ENCODE assay signal across 12 cellular contexts in the genomic region with DNA sequence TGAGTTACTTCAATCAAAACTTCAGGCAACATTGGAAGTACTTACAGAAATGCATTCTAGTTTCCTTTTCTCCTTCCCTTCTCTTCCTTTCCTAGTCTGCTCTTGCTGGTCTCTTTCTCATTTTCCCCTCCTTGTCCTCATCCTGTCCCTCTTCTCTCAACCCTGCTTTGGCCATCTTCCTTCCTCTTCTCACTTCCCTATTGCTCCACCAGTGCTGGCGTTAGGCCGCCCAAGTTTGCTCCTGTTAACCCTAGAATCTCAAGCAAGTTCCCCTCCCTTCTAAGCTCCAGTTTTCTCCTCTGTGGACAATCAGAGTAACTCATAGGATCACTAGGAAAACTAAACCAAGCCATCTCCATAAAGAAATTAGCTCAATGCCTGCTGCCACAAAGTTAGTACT. TPM values are rescaled to one million over a fixed set of nuclear protein-coding genes. Genes with fewer than 3 reads are reported as not detected.
DNase-seq lines count a peak whose midpoint lies in the region; ATAC-seq, FAIRE-seq and TF ChIP-seq lines count a peak whose summit lies in the region.
"Had no signal": no experiment of that assay in that cellular context is flagged by ENCODE, and none has a peak within 500 bp of the region (broad histone marks: within the 10 kb centered on the region; RNA-seq: fewer than 3 reads in every experiment).

No MANE protein-coding gene starts in this region.

- H2AFZ ChIP-seq in K562 (ENCODE audit: low read depth, low read length) = no peak overlapping the region
- no peak overlapping the region for H2AFZ ChIP-seq in neuronal stem cell (ENCODE audit: low read length)

- H3K4me1 Mint-ChIP-seq in CD14-positive monocyte = peaks cover 86% of the 10 kb centered on the region
- peaks cover 23% of the 10 kb centered on the region for H3K4me1 Mint-ChIP-seq in activated T-cell treated with anti-CD3 and anti-CD28 coated beads, Interleukin-2, amount 50 U/mL, for 72 hours (ENCODE audit: low read depth)

- no peak overlapping the region for H3K27ac ChIP-seq in K562 (ENCODE audit: extremely low read depth, low read depth, low read length)
- no peak overlapping the region for H3K27ac ChIP-seq in neuronal stem cell (replicated peaks; ENCODE audit: low read length)
- H3K27ac ChIP-seq: brain microvascular endothelial cell had no signal

- FAIRE-seq in K562 (lab: Jason Lieb, UNC) = no peak

- no peaks in the 10 kb centered on the region for H3K79me1 ChIP-seq in neuronal stem cell (ENCODE audit: low read depth, low read length)

- H2BK15ac ChIP-seq in neuronal stem cell (ENCODE audit: low read length) = no peak overlapping the region

- H3K79me2 ChIP-seq in K562 (ENCODE audit: control insufficient read depth, insufficient read depth, low read length) = no peaks in the 10 kb centered on the region

- in situ Hi-C loops in K562 (cut with MboI) = no loop called here

- no peak overlapping the region for H4K91ac ChIP-seq in neuronal stem cell (ENCODE audit: low read depth, low read length, poor library complexity)

- no peaks in the 10 kb centered on the region for H4K20me1 ChIP-seq in K562 (replicated peaks; ENCODE audit: control insufficient read depth, insufficient read depth, low read length)

- TF ChIP-seq POLR2A in NB4 (IDR thresholded peaks at IDR 0.05; ENCODE audit: extremely low read depth, insufficient read length) (no peak), K562 (conservative IDR thresholded peaks at IDR 0.05) (no peak)

- H3K4me2 ChIP-seq in K562 (ENCODE audit: insufficient read depth, low read length) (no peak overlapping the region), neuronal stem cell (ENCODE audit: insufficient read depth, low read length, poor library complexity, severe bottlenecking) (no peak overlapping the region)

- H3K4me3 ChIP-seq in NB4 (ENCODE audit: low read depth, low read length) (peak overlapping the region; percentile 93), K562 (no peak overlapping the region), mononuclear cell (ENCODE audit: low read length) (peak overlapping the region; percentile 7), neuronal stem cell (ENCODE audit: low read length in 2 of 2) (no peak overlapping the region)
- H3K4me3 ChIP-seq: MG63 had no signal

- TF ChIP-seq EP300 in K562 (IDR thresholded peaks at IDR 0.05; ENCODE audit: low read length) = no peak

- no peak for TF ChIP-seq RAD21 in K562 (CRISPR knock-in tag; conservative IDR thresholded peaks at IDR 0.05 in 1 of 2, IDR thresholded peaks at IDR 0.05 in 1 of 2)

- ATAC-seq in K562 (no peak), GM21786 (IDR thresholded peaks at IDR 0.05; ENCODE audit: unreplicated experiment) (no peak)
- ATAC-seq in activated T-cell treated with anti-CD3 and anti-CD28 coated beads, Interleukin-2, amount 50 U/mL, for 72 hours (replicated peaks in 1 of 2) = no peak
- ATAC-seq: Panc1 had no signal

- DNase-seq in CD14-positive monocyte (ENCODE audit: low spot score) (peak; percentile 80), NB4 (ENCODE audit: low read depth) (peak; percentile 88), K562 (ENCODE audit: extremely low read depth in 1 of 4, low spot score in 3 of 4) (no peak), neuronal stem cell (ENCODE audit: low spot score) (no peak), LoVo (ENCODE audit: low spot score) (no peak)
- DNase-seq in activated T-cell treated with anti-CD3 and anti-CD28 coated beads, Interleukin-2, amount 50 U/mL, for 72 hours = no peak
- DNase-seq: activated CD4-positive, alpha-beta memory T cell treated with anti-CD3 and anti-CD28 coated beads, Interleukin-2, amount 10 ng/mL, durations not matched to agents 7 days and 5 days; brain microvascular endothelial cell; MG63 had no signal

- H2BK5ac ChIP-seq in neuronal stem cell (ENCODE audit: low read length) = no peak overlapping the region

- no peak overlapping the region for H3K18ac ChIP-seq in neuronal stem cell (ENCODE audit: low read length)

- H2AK5ac ChIP-seq in neuronal stem cell (ENCODE audit: low read depth, low read length) = no peak overlapping the region

- no TSS peak for BruUV-seq in K562 (replicated peaks; lab: Mats Ljungman, UMichigan)

- no peak overlapping the region for H2BK12ac ChIP-seq in neuronal stem cell (ENCODE audit: low read length)

- H3K14ac ChIP-seq in neuronal stem cell (ENCODE audit: low read length) = no peak overlapping the region

- CTCF ChIA-PET in K562 (lab: Yijun Ruan, JAX; ENCODE audit: low intra/inter-chr PET ratio) = no interaction called here

- H3K27ac Mint-ChIP-seq in CD14-positive monocyte = peak overlapping the region; percentile 91 to 98 (median 97)
- no peak overlapping the region for H3K27ac Mint-ChIP-seq in activated T-cell treated with anti-CD3 and anti-CD28 coated beads, Interleukin-2, amount 50 U/mL, for 72 hours
- H3K27ac Mint-ChIP-seq: activated CD4-positive, alpha-beta memory T cell treated with anti-CD3 and anti-CD28 coated beads, Interleukin-2, amount 10 ng/mL, durations not matched to agents 7 days and 5 days had no signal

- H3K36me3 ChIP-seq in K562 (ENCODE audit: control insufficient read depth, insufficient read depth, low read length) = no peaks in the 10 kb centered on the region
- no peaks in the 10 kb centered on the region for H3K36me3 ChIP-seq in neuronal stem cell (replicated peaks in 1 of 2; ENCODE audit: control insufficient read depth in 2 of 2, insufficient read depth in 2 of 2, low read length in 2 of 2)
- H3K36me3 ChIP-seq: brain microvascular endothelial cell, MG63 had no signal

- H3K36me3 Mint-ChIP-seq in CD14-positive monocyte = peaks cover 0 to 4% of the 10 kb centered on the region in 2 donors
- H3K36me3 Mint-ChIP-seq in activated T-cell treated with anti-CD3 and anti-CD28 coated beads, Interleukin-2, amount 50 U/mL, for 72 hours (ENCODE audit: insufficient read depth in 2 of 2) = peaks cover 2 to 6% of the 10 kb centered on the region in 2 donors

- H3K9me1 ChIP-seq in K562 (ENCODE audit: control insufficient read depth, insufficient read depth, low read length) = no peaks in the 10 kb centered on the region

- no peak overlapping the region for H2BK120ac ChIP-seq in neuronal stem cell (ENCODE audit: low read depth, low read length)

- no peaks in the 10 kb centered on the region for H3K27me3 ChIP-seq in K562 (ENCODE audit: control insufficient read depth in 2 of 2, insufficient read depth in 2 of 2, low read length in 2 of 2)
- H3K27me3 ChIP-seq in mononuclear cell (ENCODE audit: insufficient read depth, low read length) = no peaks in the 10 kb centered on the region
- no peaks in the 10 kb centered on the region for H3K27me3 ChIP-seq in neuronal stem cell (ENCODE audit: control insufficient read depth in 3 of 3, insufficient read depth in 3 of 3, low read depth in 1 of 3, low read length in 3 of 3)
- H3K27me3 ChIP-seq: brain microvascular endothelial cell, MG63 had no signal

- peaks cover 0 to 3% of the 10 kb centered on the region in 2 experiments; a peak in 3 of 5 replicates for H3K4me1 ChIP-seq in K562 (replicated peaks in 1 of 2; ENCODE audit: control insufficient read depth in 2 of 2, insufficient read depth in 2 of 2, low read length in 2 of 2)
- peaks cover 72% of the 10 kb centered on the region for H3K4me1 ChIP-seq in mononuclear cell (ENCODE audit: insufficient read depth, low read length)
- peaks cover 0 to 2% of the 10 kb centered on the region in 2 donors for H3K4me1 ChIP-seq in neuronal stem cell (ENCODE audit: control insufficient read depth in 2 of 2, insufficient read depth in 1 of 2, low read depth in 1 of 2, low read length in 2 of 2)

- intact Hi-C loops in CD14-positive monocyte (cut with micrococcal nuclease) (loop anchor here (10.0 kb wide), 2 partner anchors 60 to 240 kb away; a partner anchor contains a TSS), K562 (cut with micrococcal nuclease) (no loop called here)

- peak overlapping the region; percentile 70 to 90 for H3K4me3 Mint-ChIP-seq in CD14-positive monocyte
- H3K4me3 Mint-ChIP-seq in activated T-cell treated with anti-CD3 and anti-CD28 coated beads, Interleukin-2, amount 50 U/mL, for 72 hours = no peak overlapping the region
- H3K4me3 Mint-ChIP-seq: activated CD4-positive, alpha-beta memory T cell treated with anti-CD3 and anti-CD28 coated beads, Interleukin-2, amount 10 ng/mL, durations not matched to agents 7 days and 5 days had no signal

- H3K9me3 Mint-ChIP-seq in CD14-positive monocyte = peaks cover 0 to 2% (median 0%) of the 10 kb centered on the region in 7 donors
- H3K9me3 Mint-ChIP-seq in activated T-cell treated with anti-CD3 and anti-CD28 coated beads, Interleukin-2, amount 50 U/mL, for 72 hours = peaks cover 0 to 2% of the 10 kb centered on the region in 2 donors

- no peak overlapping the region for H3K23ac ChIP-seq in neuronal stem cell (ENCODE audit: low read depth, low read length, poor library complexity)

- H3K4ac ChIP-seq in neuronal stem cell (ENCODE audit: low read length) = no peak overlapping the region

- H4K8ac ChIP-seq in neuronal stem cell (ENCODE audit: low read depth, low read length) = no peak overlapping the region

- POLR2A ChIA-PET in K562 (lab: Yijun Ruan, JAX) = no interaction called here

- no peak for TF ChIP-seq CTCF in CD14-positive monocyte (IDR thresholded peaks at IDR 0.05)
- no peak for TF ChIP-seq CTCF in NB4 (IDR thresholded peaks at IDR 0.05; ENCODE audit: low read depth, low read length)
- TF ChIP-seq CTCF in K562 (IDR thresholded peaks at IDR 0.05 in 2 of 3, conservative IDR thresholded peaks at IDR 0.05 in 1 of 3; ENCODE audit: insufficient read depth in 2 of 3, low read depth in 1 of 3, low read length in 3 of 3) = no peak

- peaks cover 0 to 3% (median 0%) of the 10 kb centered on the region in 3 donors for H3K27me3 Mint-ChIP-seq in CD14-positive monocyte (ENCODE audit: low read depth in 3 of 3)
- peaks cover 14% of the 10 kb centered on the region for H3K27me3 Mint-ChIP-seq in activated T-cell treated with anti-CD3 and anti-CD28 coated beads, Interleukin-2, amount 50 U/mL, for 72 hours (ENCODE audit: low read depth)

- H3K9ac ChIP-seq in K562 (ENCODE audit: insufficient read depth in 1 of 2, low read depth in 2 of 2, low read length in 2 of 2) (no peak overlapping the region), neuronal stem cell (ENCODE audit: low read depth, low read length, poor library complexity) (no peak overlapping the region)

- 16% methylated on average over 2 of the region's 2 CpGs for WGBS in K562 (ENCODE audit: insufficient coverage, low coverage, missing lambda C conversion rate)
- no CpG with 5 or more reads among the region's 2 CpGs for WGBS in neuronal stem cell (ENCODE audit: extremely low coverage in 2 of 2, insufficient read length in 2 of 2, insufficient replicate concordance in 1 of 2), 2 donors

- no peaks in the 10 kb centered on the region for H3K9me3 ChIP-seq in K562 (replicated peaks; ENCODE audit: control insufficient read depth, insufficient read depth, low read depth, low read length)
- no peaks in the 10 kb centered on the region for H3K9me3 ChIP-seq in mononuclear cell (ENCODE audit: low read depth, low read length)
- no peaks in the 10 kb centered on the region for H3K9me3 ChIP-seq in neuronal stem cell (replicated peaks in 1 of 2; ENCODE audit: control insufficient read depth in 2 of 2, insufficient read depth in 1 of 2, low read depth in 1 of 2, low read length in 2 of 2)

RNA-seq across cellular contexts. Expression of a gene that starts 4.7 kb away (rescaled TPM):
- polyA plus RNA-seq in CD14-positive monocyte (1 to 10 TPM; 6.1 to 6.8 TPM), K562 (2011; rRNA removed) (0.15 and 0.18 TPM in 2 replicates), K562 (2014; fragmentation: Illumina TruSeq; extraction: Trizol) (0.15 and 0.40 TPM in 2 replicates), K562 (2014; fragmentation: Nextera tagmentation; extraction: Ambion mirVana) (under 1 TPM; 0.14 to 0.15 TPM), K562 (2014; rRNA removed) (0.48 and 0.88 TPM in 2 replicates)
- total RNA-seq in K562 (2011; cell fraction: chromatin; rRNA removed; ENCODE audit: low replicate concordance) = 0.25 and 0.76 TPM in 2 replicates
- total RNA-seq in K562 (2011; cell fraction: nucleolus; rRNA removed) = 0.33 TPM in 1 of 2 replicates, not detected in the other
- total RNA-seq in K562 (2011; cell fraction: nucleoplasm; rRNA removed) = 0.15 and 0.92 TPM in 2 replicates
- total RNA-seq in K562 (2014; rRNA removed) (0.54 and 0.65 TPM in 2 replicates), K562 (2014; rRNA removed; fragmentation: Illumina TruSeq; extraction: Trizol) (0.44 and 0.99 TPM in 2 replicates), K562 (2015; rRNA removed; fragmentation: Illumina TruSeq; extraction: Trizol) (1.6 and 2.5 TPM in 2 replicates), K562 (2021) (0.51 and 0.69 TPM in 2 replicates), mononuclear cell (8.2 TPM)
- polyA plus RNA-seq in K562 (2011; cell fraction: cytosol; rRNA removed) = 0.03 TPM in 1 of 2 replicates, not detected in the other
- 0.27 and 0.41 TPM in 2 replicates for polyA plus RNA-seq in K562 (2011; cell fraction: nucleus; rRNA removed)
- 0.49 and 1.9 TPM in 2 replicates for polyA plus RNA-seq in K562 (2012)
- polyA minus RNA-seq in K562 (2011; rRNA and poly(A)+ RNA removed) = 0.24 and 0.42 TPM in 2 replicates
- polyA minus RNA-seq in K562 (2011; cell fraction: cytosol; rRNA and poly(A)+ RNA removed) = not detected in 2 replicates
- polyA minus RNA-seq in K562 (2011; cell fraction: nucleus; rRNA and poly(A)+ RNA removed) = 0.81 and 0.89 TPM in 2 replicates
- total RNA-seq in activated T-cell treated with anti-CD3 and anti-CD28 coated beads, Interleukin-2, amount 50 U/mL, for 72 hours = 10 to 100 TPM; 14.0 to 21.3 TPM
- 0.13 TPM for polyA plus RNA-seq in neuronal stem cell (2013, experiment 1 of 2)
- polyA plus RNA-seq in neuronal stem cell (2013, experiment 2 of 2) = 0.17 TPM

Comparison
In these comparisons a context has a peak if more than half of its experiments do, and no peak if none do; other contexts are left out.
1. DNase-seq: peak in CD14-positive monocyte (single experiment) and NB4 (single experiment); none in K562 (0 of 4), activated T-cell treated with anti-CD3 and anti-CD28 coated beads, Interleukin-2, amount 50 U/mL, for 72 hours (0 of 2), neuronal stem cell (single experiment) and LoVo (single experiment).
2. H3K4me3 Mint-ChIP-seq: peak in CD14-positive monocyte (2 of 2); none in activated T-cell treated with anti-CD3 and anti-CD28 coated beads, Interleukin-2, amount 50 U/mL, for 72 hours (0 of 2).
3. H3K4me3 ChIP-seq: peak in NB4 (single experiment) and mononuclear cell (single experiment); none in K562 (single experiment) and neuronal stem cell (0 of 2).